In genomic region chr6:106099235-106099537, GRCh38 we compare ENCODE assay signal across 10 cellular contexts. TPM values are rescaled to one million over a fixed set of nuclear protein-coding genes. Genes with fewer than 3 reads are reported as not detected.
DNase-seq lines count a peak whose midpoint lies in the region; ATAC-seq and TF ChIP-seq lines count a peak whose summit lies in the region.
"Had no signal": no experiment of that assay in that cellular context is flagged by ENCODE, and none has a peak within 500 bp of the region (broad histone marks: within the 10 kb centered on the region; RNA-seq: fewer than 3 reads in every experiment).

No MANE protein-coding gene starts in this region.

- no peak for TF ChIP-seq EP300 in esophagus muscularis mucosa (IDR thresholded peaks at IDR 0.05)

- H2AFZ ChIP-seq in OCI-LY3 (ENCODE audit: low read depth, low read length) = no peak overlapping the region

- no peaks in the 10 kb centered on the region for H3K9me3 ChIP-seq in OCI-LY3 (ENCODE audit: insufficient read depth, low read length)
- H3K9me3 ChIP-seq in esophagus muscularis mucosa = no peaks in the 10 kb centered on the region
- H3K9me3 ChIP-seq: tibial artery had no signal

- DNase-seq in esophagus muscularis mucosa (ENCODE audit: extremely low spot score) (peak; percentile 83), skeletal muscle cell (ENCODE audit: low read depth) (no peak), kidney tubule cell (ENCODE audit: low spot score) (no peak)
- DNase-seq: SHP77 treated with DMSO at 0.1 percent for 48 hours, tibial artery had no signal

- TF ChIP-seq POLR2A in GM15510 (IDR thresholded peaks at IDR 0.05; ENCODE audit: borderline replicate concordance, extremely low read depth, insufficient read length) = peak; percentile 1
- TF ChIP-seq POLR2A in esophagus muscularis mucosa (IDR thresholded peaks at IDR 0.05; ENCODE audit: low read depth) = no peak

- peaks cover 36% of the 10 kb centered on the region for H3K36me3 ChIP-seq in OCI-LY3 (replicated peaks; ENCODE audit: low read depth, low read length)
- no peaks in the 10 kb centered on the region for H3K36me3 ChIP-seq in esophagus muscularis mucosa
- H3K36me3 ChIP-seq: brain microvascular endothelial cell, tibial artery had no signal

- H3K4me2 ChIP-seq in OCI-LY3 (ENCODE audit: low read length) = peak overlapping the region; percentile 98

- TF ChIP-seq CTCF in OCI-LY3 (IDR thresholded peaks at IDR 0.05; ENCODE audit: low read depth, low read length) = no peak
- TF ChIP-seq CTCF in esophagus muscularis mucosa (IDR thresholded peaks at IDR 0.05) = no peak

- H3K27me3 ChIP-seq in OCI-LY3 (ENCODE audit: low read depth, low read length) (no peaks in the 10 kb centered on the region), esophagus muscularis mucosa (peaks cover 0 to 37% (median 8%) of the 10 kb centered on the region in 4 donors)
- H3K27me3 ChIP-seq: brain microvascular endothelial cell had no signal

- 35% methylated on average over 6 of the region's 7 CpGs for WGBS in esophagus muscularis mucosa

- H3K4me1 ChIP-seq in OCI-LY3 (ENCODE audit: low read length) (peaks cover 61% of the 10 kb centered on the region), esophagus muscularis mucosa (peaks cover 2 to 19% (median 11%) of the 10 kb centered on the region in 4 donors)

- no peak for ATAC-seq in HG03521 (IDR thresholded peaks at IDR 0.05; ENCODE audit: unreplicated experiment)
- ATAC-seq in GM21717 (IDR thresholded peaks at IDR 0.05; ENCODE audit: unreplicated experiment) = no peak

- H3K27ac ChIP-seq in OCI-LY3 (ENCODE audit: low read length) (peak overlapping the region; percentile 93), esophagus muscularis mucosa (replicated peaks in 1 of 4) (peak overlapping the region in 2 of 4 donors; percentile 59 to 74)
- H3K27ac ChIP-seq: tibial artery had no signal

- H3K9ac ChIP-seq in OCI-LY3 (ENCODE audit: low read length) = peak overlapping the region; percentile 93

- peaks cover 58% of the 10 kb centered on the region for H3K79me2 ChIP-seq in OCI-LY3 (ENCODE audit: low read length)

- intact Hi-C loops in esophagus muscularis mucosa (cut with DNase I) = no loop called here

- peak overlapping the region; percentile 97 for H3K4me3 ChIP-seq in OCI-LY3 (ENCODE audit: low read length)
- H3K4me3 ChIP-seq in esophagus muscularis mucosa = peak overlapping the region; percentile 43 to 55 (median 46)
- peak overlapping the region; percentile 14 for H3K4me3 ChIP-seq in skeletal muscle cell (ENCODE audit: low read depth, low read length)

- H4K20me1 ChIP-seq in OCI-LY3 (ENCODE audit: insufficient read depth, low read length) = peaks cover 19% of the 10 kb centered on the region

RNA-seq across cellular contexts. Expression of gene PRDM1, which starts 13.1 kb away (rescaled TPM):
- 1 to 10 TPM; 1.8 to 5.1 (median 2.3) TPM for total RNA-seq in esophagus muscularis mucosa

Comparison
In these comparisons a context has a peak if more than half of its experiments do, and no peak if none do; other contexts are left out.
1. H3K4me3 ChIP-seq: peak in every context shown above with its lines; median percentile 97 in OCI-LY3; 46 in esophagus muscularis mucosa; 14 in skeletal muscle cell.